Comparison of ENCODE assay signal across 8 cellular contexts in the genomic region with DNA sequence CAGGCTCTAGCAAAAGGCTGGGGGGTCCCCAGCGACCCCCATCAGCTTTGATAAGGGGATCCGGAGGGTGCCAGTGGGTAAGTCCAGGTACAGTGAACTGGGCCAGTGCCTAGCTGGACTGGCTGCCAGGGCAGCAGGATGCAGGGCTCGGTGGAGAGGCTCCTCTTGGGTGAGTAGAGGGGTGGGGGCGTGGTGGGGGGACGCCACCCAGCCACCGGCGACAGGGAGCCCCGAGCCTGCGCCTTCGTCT. TPM values are rescaled to one million over a fixed set of nuclear protein-coding genes. Genes with fewer than 3 reads are reported as not detected.
DNase-seq lines count a peak whose midpoint lies in the region; ATAC-seq and TF ChIP-seq lines count a peak whose summit lies in the region.

No MANE protein-coding gene starts in this region.

- no peak for ATAC-seq in natural killer cell treated with Interleukin-12 subunit alpha and Interleukin-12 subunit beta and Interleukin-15 and Interleukin-18, amount 100 ng/mL, for 72 hours
- no peak for ATAC-seq in GM21529 (IDR thresholded peaks at IDR 0.05; ENCODE audit: unreplicated experiment)

- H3K4me3 Mint-ChIP-seq in natural killer cell treated with Interleukin-12 subunit alpha and Interleukin-12 subunit beta and Interleukin-15 and Interleukin-18, amount 100 ng/mL, for 72 hours = peak overlapping the region; percentile 65

- peaks cover 47 to 54% of the 10 kb centered on the region in 2 donors for H3K4me1 ChIP-seq in duodenal mucosa (ENCODE audit: control insufficient read depth in 1 of 2, insufficient read depth in 2 of 2, low read length in 2 of 2)

- H3K4me3 ChIP-seq in AG09309 (ENCODE audit: control insufficient read depth, low read depth, low read length) (peak overlapping the region; percentile 61), LNCaP clone FGC (ENCODE audit: low read depth, low read length) (peak overlapping the region; percentile 65), duodenal mucosa (ENCODE audit: low read depth in 1 of 2, low read length in 2 of 2) (peak overlapping the region; percentile 75 to 83)

- peaks cover 15 to 16% of the 10 kb centered on the region in 2 donors for H3K4me1 Mint-ChIP-seq in natural killer cell treated with Interleukin-12 subunit alpha and Interleukin-12 subunit beta and Interleukin-15 and Interleukin-18, amount 100 ng/mL, for 72 hours (ENCODE audit: low read depth in 2 of 2)

- no peaks in the 10 kb centered on the region for H3K36me3 Mint-ChIP-seq in natural killer cell treated with Interleukin-12 subunit alpha and Interleukin-12 subunit beta and Interleukin-15 and Interleukin-18, amount 100 ng/mL, for 72 hours

- no peak overlapping the region for H3K27ac Mint-ChIP-seq in natural killer cell treated with Interleukin-12 subunit alpha and Interleukin-12 subunit beta and Interleukin-15 and Interleukin-18, amount 100 ng/mL, for 72 hours

- H3K9me3 ChIP-seq in duodenal mucosa (ENCODE audit: control insufficient read depth in 1 of 2, low read length in 2 of 2) = no peaks in the 10 kb centered on the region

- peak overlapping the region; percentile 20 to 70 for H3K9ac ChIP-seq in duodenal mucosa (ENCODE audit: low read depth in 1 of 2, low read length in 2 of 2)

- DNase-seq in AG09309 (ENCODE audit: low read depth) = no peak
- no peak for DNase-seq in LNCaP clone FGC (ENCODE audit: low read depth)
- DNase-seq in natural killer cell treated with Interleukin-12 subunit alpha and Interleukin-12 subunit beta and Interleukin-15 and Interleukin-18, amount 100 ng/mL, for 72 hours (ENCODE audit: low spot score) = no peak
- DNase-seq in activated CD4-positive, CD25-positive, alpha-beta regulatory T cell treated with anti-CD3 and anti-CD28 coated beads, Interleukin-2, amount 50 U/mL, for 72 hours = no peak
- DNase-seq in stimulated activated CD4-positive, alpha-beta T cell treated with anti-CD3 and anti-CD28 coated beads, Interleukin-1b, Interleukin-23, amount 100 ng/mL, for 48 hours = no peak
- no peak for DNase-seq in NCI-H345 treated with DMSO at 0.1 percent for 48 hours (lab: John Stamatoyannopoulos, UW; ENCODE audit: unreplicated experiment)

- H3K27me3 ChIP-seq in duodenal mucosa (ENCODE audit: control insufficient read depth in 1 of 2, insufficient read depth in 2 of 2, low read length in 2 of 2) = no peaks in the 10 kb centered on the region

- peaks cover 0 to 2% of the 10 kb centered on the region in 2 donors for H3K27me3 Mint-ChIP-seq in natural killer cell treated with Interleukin-12 subunit alpha and Interleukin-12 subunit beta and Interleukin-15 and Interleukin-18, amount 100 ng/mL, for 72 hours

- H3K9me3 Mint-ChIP-seq in natural killer cell treated with Interleukin-12 subunit alpha and Interleukin-12 subunit beta and Interleukin-15 and Interleukin-18, amount 100 ng/mL, for 72 hours = no peaks in the 10 kb centered on the region

- H3K36me3 ChIP-seq in duodenal mucosa (ENCODE audit: control insufficient read depth in 1 of 2, insufficient read depth in 2 of 2, low read length in 2 of 2) = no peaks in the 10 kb centered on the region

- TF ChIP-seq CTCF in AG09309 (IDR thresholded peaks at IDR 0.05; ENCODE audit: control insufficient read depth, insufficient read depth, low read depth, low read length, missing control alignments) = no peak
- no peak for TF ChIP-seq CTCF in LNCaP clone FGC (IDR thresholded peaks at IDR 0.05; ENCODE audit: control insufficient read depth, extremely low read depth, insufficient read depth)

- H3K27ac ChIP-seq in duodenal mucosa (ENCODE audit: low read depth, low read length) = peak overlapping the region; percentile 57

RNA-seq across cellular contexts. Expression of a gene that starts 0.2 kb away (rescaled TPM):
- under 1 TPM; 0.19 to 0.25 TPM for total RNA-seq in natural killer cell treated with Interleukin-12 subunit alpha and Interleukin-12 subunit beta and Interleukin-15 and Interleukin-18, amount 100 ng/mL, for 72 hours

RNA-seq across cellular contexts. Expression of a gene that starts 14.5 kb away (rescaled TPM):
- 1 to 10 TPM; 5.1 to 9.8 TPM for total RNA-seq in natural killer cell treated with Interleukin-12 subunit alpha and Interleukin-12 subunit beta and Interleukin-15 and Interleukin-18, amount 100 ng/mL, for 72 hours

RNA-seq across cellular contexts. Expression of a gene that starts 33.2 kb away (rescaled TPM):
- not detected for total RNA-seq in natural killer cell treated with Interleukin-12 subunit alpha and Interleukin-12 subunit beta and Interleukin-15 and Interleukin-18, amount 100 ng/mL, for 72 hours

RNA-seq across cellular contexts. Expression of a gene that starts 52.7 kb away (rescaled TPM):
- 10 to 100 TPM; 26.3 to 33.8 TPM for total RNA-seq in natural killer cell treated with Interleukin-12 subunit alpha and Interleukin-12 subunit beta and Interleukin-15 and Interleukin-18, amount 100 ng/mL, for 72 hours
